In the genomic region with DNA sequence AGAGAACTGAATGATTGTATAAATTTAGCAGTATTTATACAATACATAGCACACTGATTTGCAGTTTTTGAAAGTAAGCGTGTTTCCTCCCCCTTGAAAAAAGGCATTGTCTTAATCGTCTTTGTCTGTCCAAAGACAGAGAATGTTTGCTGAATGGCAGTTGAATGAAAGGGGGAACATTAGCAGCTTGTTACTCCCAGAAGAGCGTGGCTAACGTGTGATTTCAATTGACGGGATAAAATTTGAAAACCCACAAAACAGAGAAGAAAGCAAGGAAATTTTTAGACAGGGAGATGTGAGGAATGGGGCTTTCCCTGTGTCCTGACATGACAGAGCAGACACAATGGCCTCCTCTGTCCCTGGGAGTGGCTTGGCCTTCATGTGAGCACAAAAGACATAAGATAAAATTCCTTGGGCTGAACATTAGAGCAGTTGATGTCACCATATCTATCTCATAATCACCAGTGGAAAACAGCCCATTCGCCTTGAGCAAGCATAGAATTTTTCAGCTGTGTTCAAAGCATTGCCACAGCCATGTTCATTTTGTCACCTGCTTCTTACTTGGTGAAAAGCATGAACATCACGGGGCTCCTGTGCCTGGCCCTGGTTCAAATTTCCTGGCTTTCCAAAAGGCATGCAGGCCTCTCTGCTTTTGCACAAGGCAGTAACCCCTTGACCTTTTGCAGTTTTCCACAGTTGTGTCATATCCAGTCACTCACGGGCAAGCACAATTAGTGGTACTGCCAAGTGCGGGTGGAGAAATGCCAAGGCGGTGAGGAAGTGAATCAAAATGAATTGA, we compare ENCODE assay signal across 8 cellular contexts.
A peak's percentile ranks its signal among the peaks of the same experiment; 100 is the strongest.
DNase-seq lines count a peak whose midpoint lies in the region; TF ChIP-seq lines count a peak whose summit lies in the region.
"Had no signal": no experiment of that assay in that cellular context is flagged by ENCODE, and none has a peak within 500 bp of the region (broad histone marks: within the 10 kb centered on the region; RNA-seq: fewer than 3 reads in every experiment).

No MANE protein-coding gene starts in this region.

- no peaks in the 10 kb centered on the region for H3K27me3 ChIP-seq in liver (ENCODE audit: control insufficient read depth in 4 of 4, insufficient read depth in 4 of 4, low read length in 3 of 4)
- H3K27me3 ChIP-seq in WERI-Rb-1 (ENCODE audit: insufficient read depth, low read depth, severe bottlenecking) = no peaks in the 10 kb centered on the region

- H3K9ac ChIP-seq in liver (ENCODE audit: low read depth in 1 of 2, low read length in 2 of 2) = peak overlapping the region in 1 of 2 donors; percentile 45

- H3K36me3 ChIP-seq in liver (ENCODE audit: control insufficient read depth in 4 of 4, insufficient read depth in 3 of 4, low read depth in 1 of 4, low read length in 3 of 4) = no peaks in the 10 kb centered on the region
- no peaks in the 10 kb centered on the region for H3K36me3 ChIP-seq in WERI-Rb-1

- no peaks in the 10 kb centered on the region for H3K9me3 ChIP-seq in liver (ENCODE audit: control insufficient read depth in 4 of 4, low read length in 3 of 4)
- H3K9me3 ChIP-seq in WERI-Rb-1 (ENCODE audit: severe bottlenecking) = no peaks in the 10 kb centered on the region

- WGBS in liver = 66% methylated on average over 10 of the region's 10 CpGs

- TF ChIP-seq CTCF in liver (IDR thresholded peaks at IDR 0.05; ENCODE audit: low read depth, low read length, missing input control) = no peak
- TF ChIP-seq CTCF in WERI-Rb-1 (IDR thresholded peaks at IDR 0.05; ENCODE audit: low read depth, low read length) = no peak

- TF ChIP-seq RAD21 in liver (IDR thresholded peaks at IDR 0.05) = peak; percentile 70 to 74

- H3K27ac ChIP-seq in liver (ENCODE audit: low read depth in 1 of 2, low read length in 2 of 2) (peak overlapping the region; percentile 58 to 87), WERI-Rb-1 (no peak overlapping the region)

- H3K4me3 ChIP-seq in liver (ENCODE audit: low read depth in 1 of 3, low read length in 3 of 3) = no peak overlapping the region
- no peak overlapping the region for H3K4me3 ChIP-seq in WERI-Rb-1 (ENCODE audit: low read depth, low read length)

- H3K4me1 ChIP-seq in liver (ENCODE audit: control insufficient read depth in 4 of 4, insufficient read depth in 4 of 4, low read length in 3 of 4) = peaks cover 8 to 33% (median 24%) of the 10 kb centered on the region in 4 donors

- DNase-seq in LoVo (ENCODE audit: low spot score) (peak; percentile 47), dermis microvascular lymphatic vessel endothelial cell (ENCODE audit: low read depth in 2 of 2) (peak; percentile 92 to 95), ureter (ENCODE audit: low spot score) (peak; percentile 46), DMS79 treated with DMSO at 0.1 percent for 48 hours (lab: John Stamatoyannopoulos, UW) (no peak), WERI-Rb-1 (no peak)
- DNase-seq in effector CD8-positive, alpha-beta T cell (lab: John Stamatoyannopoulos, UW) = no peak
- DNase-seq: NCI-H2029 had no signal

TF ChIP-seq in liver, 16 proteins besides CTCF, POLR2A, EP300 and RAD21:
- TF ChIP-seq FOXA1 (IDR thresholded peaks at IDR 0.05) (peak; percentile 58), GABPA (IDR thresholded peaks at IDR 0.05 in 1 of 2, conservative IDR thresholded peaks at IDR 0.05 in 1 of 2) (peak in 1 of 2 donors; percentile 34), YY1 (IDR thresholded peaks at IDR 0.05) (peak; percentile 92), FOXA2 (IDR thresholded peaks at IDR 0.05) (peak; percentile 70), HNF4G (IDR thresholded peaks at IDR 0.05) (peak; percentile 59), HNF4A (conservative IDR thresholded peaks at IDR 0.05) (peak; percentile 89 to 90), JUND (IDR thresholded peaks at IDR 0.05) (peak; percentile 91 to 94), SP1 (IDR thresholded peaks at IDR 0.05) (peak; percentile 95), RXRA (IDR thresholded peaks at IDR 0.05) (peak; percentile 97 to 98), NR2F2 (IDR thresholded peaks at IDR 0.05) (peak; percentile 99), EGR1 (IDR thresholded peaks at IDR 0.05; ENCODE audit: low read depth in 2 of 2) (peak in 1 of 2 donors; percentile 85), TAF1 (conservative IDR thresholded peaks at IDR 0.05) (no peak)
- TF ChIP-seq, protein P1, sequence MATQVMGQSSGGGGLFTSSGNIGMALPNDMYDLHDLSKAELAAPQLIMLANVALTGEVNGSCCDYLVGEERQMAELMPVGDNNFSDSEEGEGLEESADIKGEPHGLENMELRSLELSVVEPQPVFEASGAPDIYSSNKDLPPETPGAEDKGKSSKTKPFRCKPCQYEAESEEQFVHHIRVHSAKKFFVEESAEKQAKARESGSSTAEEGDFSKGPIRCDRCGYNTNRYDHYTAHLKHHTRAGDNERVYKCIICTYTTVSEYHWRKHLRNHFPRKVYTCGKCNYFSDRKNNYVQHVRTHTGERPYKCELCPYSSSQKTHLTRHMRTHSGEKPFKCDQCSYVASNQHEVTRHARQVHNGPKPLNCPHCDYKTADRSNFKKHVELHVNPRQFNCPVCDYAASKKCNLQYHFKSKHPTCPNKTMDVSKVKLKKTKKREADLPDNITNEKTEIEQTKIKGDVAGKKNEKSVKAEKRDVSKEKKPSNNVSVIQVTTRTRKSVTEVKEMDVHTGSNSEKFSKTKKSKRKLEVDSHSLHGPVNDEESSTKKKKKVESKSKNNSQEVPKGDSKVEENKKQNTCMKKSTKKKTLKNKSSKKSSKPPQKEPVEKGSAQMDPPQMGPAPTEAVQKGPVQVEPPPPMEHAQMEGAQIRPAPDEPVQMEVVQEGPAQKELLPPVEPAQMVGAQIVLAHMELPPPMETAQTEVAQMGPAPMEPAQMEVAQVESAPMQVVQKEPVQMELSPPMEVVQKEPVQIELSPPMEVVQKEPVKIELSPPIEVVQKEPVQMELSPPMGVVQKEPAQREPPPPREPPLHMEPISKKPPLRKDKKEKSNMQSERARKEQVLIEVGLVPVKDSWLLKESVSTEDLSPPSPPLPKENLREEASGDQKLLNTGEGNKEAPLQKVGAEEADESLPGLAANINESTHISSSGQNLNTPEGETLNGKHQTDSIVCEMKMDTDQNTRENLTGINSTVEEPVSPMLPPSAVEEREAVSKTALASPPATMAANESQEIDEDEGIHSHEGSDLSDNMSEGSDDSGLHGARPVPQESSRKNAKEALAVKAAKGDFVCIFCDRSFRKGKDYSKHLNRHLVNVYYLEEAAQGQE (IDR thresholded peaks at IDR 0.05) = no peak
- TF ChIP-seq, protein P2, sequence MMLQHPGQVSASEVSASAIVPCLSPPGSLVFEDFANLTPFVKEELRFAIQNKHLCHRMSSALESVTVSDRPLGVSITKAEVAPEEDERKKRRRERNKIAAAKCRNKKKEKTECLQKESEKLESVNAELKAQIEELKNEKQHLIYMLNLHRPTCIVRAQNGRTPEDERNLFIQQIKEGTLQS (IDR thresholded peaks at IDR 0.05) = peak; percentile 81
- TF ChIP-seq, protein P3, sequence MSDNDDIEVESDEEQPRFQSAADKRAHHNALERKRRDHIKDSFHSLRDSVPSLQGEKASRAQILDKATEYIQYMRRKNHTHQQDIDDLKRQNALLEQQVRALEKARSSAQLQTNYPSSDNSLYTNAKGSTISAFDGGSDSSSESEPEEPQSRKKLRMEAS (IDR thresholded peaks at IDR 0.05) = peak; percentile 98
- TF ChIP-seq, protein P4, sequence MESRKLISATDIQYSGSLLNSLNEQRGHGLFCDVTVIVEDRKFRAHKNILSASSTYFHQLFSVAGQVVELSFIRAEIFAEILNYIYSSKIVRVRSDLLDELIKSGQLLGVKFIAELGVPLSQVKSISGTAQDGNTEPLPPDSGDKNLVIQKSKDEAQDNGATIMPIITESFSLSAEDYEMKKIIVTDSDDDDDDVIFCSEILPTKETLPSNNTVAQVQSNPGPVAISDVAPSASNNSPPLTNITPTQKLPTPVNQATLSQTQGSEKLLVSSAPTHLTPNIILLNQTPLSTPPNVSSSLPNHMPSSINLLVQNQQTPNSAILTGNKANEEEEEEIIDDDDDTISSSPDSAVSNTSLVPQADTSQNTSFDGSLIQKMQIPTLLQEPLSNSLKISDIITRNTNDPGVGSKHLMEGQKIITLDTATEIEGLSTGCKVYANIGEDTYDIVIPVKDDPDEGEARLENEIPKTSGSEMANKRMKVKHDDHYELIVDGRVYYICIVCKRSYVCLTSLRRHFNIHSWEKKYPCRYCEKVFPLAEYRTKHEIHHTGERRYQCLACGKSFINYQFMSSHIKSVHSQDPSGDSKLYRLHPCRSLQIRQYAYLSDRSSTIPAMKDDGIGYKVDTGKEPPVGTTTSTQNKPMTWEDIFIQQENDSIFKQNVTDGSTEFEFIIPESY (IDR thresholded peaks at IDR 0.05) = peak; percentile 93

Comparison
In these comparisons a context has a peak if more than half of its experiments do, and no peak if none do; other contexts are left out.
1. DNase-seq: peak in LoVo (single experiment), dermis microvascular lymphatic vessel endothelial cell (2 of 2) and ureter (single experiment); none in DMS79 treated with DMSO at 0.1 percent for 48 hours (single experiment), WERI-Rb-1 (single experiment) and effector CD8-positive, alpha-beta T cell (single experiment).